1 cellular context compared by ENCODE assay signal in genomic region chr19:45682117-45682516, GRCh38.
TF ChIP-seq lines count a peak whose summit lies in the region.

No MANE protein-coding gene starts in this region.

TF ChIP-seq in H1, 55 proteins besides CTCF, POLR2A, EP300 and RAD21:
- TF ChIP-seq GABPA (IDR thresholded peaks at IDR 0.05; ENCODE audit: borderline replicate concordance, insufficient read depth, low read length) (no peak), TEAD4 (IDR thresholded peaks at IDR 0.05; ENCODE audit: low read depth, low read length) (no peak), CHD2 (IDR thresholded peaks at IDR 0.05; ENCODE audit: low read length) (no peak)
